2 cellular contexts compared by ENCODE assay signal in genomic region chr6:28648878-28649375, GRCh38.
TF ChIP-seq lines count a peak whose summit lies in the region.

No MANE protein-coding gene starts in this region.

TF ChIP-seq in A549, 52 proteins besides CTCF, POLR2A, EP300 and RAD21 (continued from another document):
- TF ChIP-seq REST (IDR thresholded peaks at IDR 0.05) (no peak), BCL3 (IDR thresholded peaks at IDR 0.05) (no peak), HOXB5 (CRISPR knock-in tag; IDR thresholded peaks at IDR 0.05) (no peak), ATOH8 (CRISPR knock-in tag; IDR thresholded peaks at IDR 0.05; ENCODE audit: low read depth) (no peak), NPAS2 (CRISPR knock-in tag; IDR thresholded peaks at IDR 0.05; ENCODE audit: borderline replicate concordance) (no peak), HMGXB4 (CRISPR knock-in tag; IDR thresholded peaks at IDR 0.05; ENCODE audit: borderline replicate concordance) (no peak)
TF ChIP-seq in A549: peak in this region for 0.

TF ChIP-seq in HepG2, 621 proteins besides CTCF, POLR2A, EP300 and RAD21 (continued from another document):
- TF ChIP-seq ARNT (IDR thresholded peaks at IDR 0.05), result no peak
- no peak for TF ChIP-seq ZNF124 (CRISPR knock-in tag; IDR thresholded peaks at IDR 0.05)
- TF ChIP-seq SRY (CRISPR knock-in tag; IDR thresholded peaks at IDR 0.05), result peak; percentile 14; the same call in 1 of the 2 replicates
- TF ChIP-seq ZNF639 (CRISPR knock-in tag; conservative IDR thresholded peaks at IDR 0.05), result no peak
- 0 out of 2 replicates have a peak, but pooled peaks have one; percentile 20 for TF ChIP-seq ZNF317 (CRISPR knock-in tag; IDR thresholded peaks at IDR 0.05)
- TF ChIP-seq ZNF580 (CRISPR knock-in tag; IDR thresholded peaks at IDR 0.05; ENCODE audit: borderline replicate concordance, low read depth), result no peak
- TF ChIP-seq CCAR2 (optimal IDR thresholded peaks at IDR 0.05; ENCODE audit: low read depth, low read length), result no peak
- no peak for TF ChIP-seq RORA (CRISPR knock-in tag; IDR thresholded peaks at IDR 0.05)
- no peak for TF ChIP-seq JDP2 (CRISPR knock-in tag; IDR thresholded peaks at IDR 0.05; ENCODE audit: borderline replicate concordance)
- no peak for TF ChIP-seq ZNF333 (CRISPR knock-in tag; IDR thresholded peaks at IDR 0.05; ENCODE audit: borderline replicate concordance)
- TF ChIP-seq ZFY (CRISPR knock-in tag; IDR thresholded peaks at IDR 0.05), result no peak
- 0 out of 2 replicates have a peak, but pooled peaks have one; percentile 13 for TF ChIP-seq BORCS8-MEF2B (CRISPR knock-in tag; IDR thresholded peaks at IDR 0.05)
- TF ChIP-seq KDM5B (CRISPR knock-in tag; IDR thresholded peaks at IDR 0.05; ENCODE audit: borderline replicate concordance), result 0 out of 2 replicates have a peak, but pooled peaks have one; percentile 14
- TF ChIP-seq ZNF589 (CRISPR knock-in tag; conservative IDR thresholded peaks at IDR 0.05), result no peak
- no peak for TF ChIP-seq GTF3A (CRISPR knock-in tag; conservative IDR thresholded peaks at IDR 0.05)
- TF ChIP-seq ZBTB34 (CRISPR knock-in tag; IDR thresholded peaks at IDR 0.05), result 0 out of 2 replicates have a peak, but pooled peaks have one; percentile 19
- TF ChIP-seq RNF219 (CRISPR knock-in tag; IDR thresholded peaks at IDR 0.05), result no peak
- no peak for TF ChIP-seq BCL6 (CRISPR knock-in tag; IDR thresholded peaks at IDR 0.05)
- no peak for TF ChIP-seq ZNF567 (CRISPR knock-in tag; IDR thresholded peaks at IDR 0.05; ENCODE audit: borderline replicate concordance)
- TF ChIP-seq ZNF790 (CRISPR knock-in tag; IDR thresholded peaks at IDR 0.05; ENCODE audit: borderline replicate concordance), result no peak
- no peak for TF ChIP-seq ZNF570 (CRISPR knock-in tag; IDR thresholded peaks at IDR 0.05; ENCODE audit: borderline replicate concordance)
- TF ChIP-seq ZBTB20 (CRISPR knock-in tag; IDR thresholded peaks at IDR 0.05; ENCODE audit: borderline replicate concordance, low read depth), result no peak
- TF ChIP-seq SMYD3 (CRISPR knock-in tag; IDR thresholded peaks at IDR 0.05), result 0 out of 2 replicates have a peak, but pooled peaks have one; percentile 64
- TF ChIP-seq CCDC6 (CRISPR knock-in tag; IDR thresholded peaks at IDR 0.05), result no peak
- no peak for TF ChIP-seq MXI1 (IDR thresholded peaks at IDR 0.05; ENCODE audit: borderline replicate concordance, low read depth, low read length)
- no peak for TF ChIP-seq GTF2F1 (IDR thresholded peaks at IDR 0.05; ENCODE audit: low read length)
- TF ChIP-seq AGO2 (optimal IDR thresholded peaks at IDR 0.05; ENCODE audit: low read depth, low read length), result no peak
TF ChIP-seq in HepG2: peak in this region for 8.
